ENCODE assay signal across 12 cellular contexts in the genomic region with DNA sequence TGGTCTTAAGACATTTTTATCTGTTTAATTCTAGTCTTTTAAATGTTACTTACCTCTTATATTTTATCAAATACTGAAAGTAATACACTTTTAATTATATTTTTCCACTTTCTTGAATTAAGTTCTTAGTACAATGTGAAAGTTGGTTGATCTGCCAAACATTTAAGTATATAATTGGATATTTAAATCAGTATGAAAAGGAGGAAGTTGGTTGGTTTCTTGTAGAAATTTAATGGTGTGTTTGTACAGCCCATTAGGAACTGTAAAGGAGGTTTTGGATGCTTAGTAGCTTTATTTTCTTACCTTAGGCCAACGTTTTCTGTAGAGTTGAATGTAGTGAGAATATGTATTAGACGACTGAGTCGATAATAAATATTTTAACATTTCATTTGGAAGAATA. TPM values are rescaled to one million over a fixed set of nuclear protein-coding genes. Genes with fewer than 3 reads are reported as not detected.
DNase-seq lines count a peak whose midpoint lies in the region; ATAC-seq, FAIRE-seq and TF ChIP-seq lines count a peak whose summit lies in the region.
"Had no signal": no experiment of that assay in that cellular context is flagged by ENCODE, and none has a peak within 500 bp of the region (broad histone marks: within the 10 kb centered on the region; RNA-seq: fewer than 3 reads in every experiment).

No MANE protein-coding gene starts in this region.

- no peak overlapping the region for H2AFZ ChIP-seq in DND-41 (ENCODE audit: low read depth, low read length)
- H2AFZ ChIP-seq in SU-DHL-6 (ENCODE audit: low read depth, low read length, severe bottlenecking): no peak overlapping the region
- H2AFZ ChIP-seq in hepatocyte: no peak overlapping the region

- DNase-seq in A549 (ENCODE audit: low read depth in 1 of 2, low spot score in 1 of 2) (no peak), DND-41 (no peak), hepatocyte (ENCODE audit: low spot score) (no peak), 8988T (no peak), iPS-NIHi7 (ENCODE audit: extremely low spot score) (no peak)
- DNase-seq: activated CD4-positive, alpha-beta T cell treated with anti-CD3 and anti-CD28 coated beads, Interleukin-2, amount 50 U/mL, for 4 hours; brain microvascular endothelial cell; COR-L47; NCI-H187 had no signal

- H4K20me1 ChIP-seq in DND-41 (ENCODE audit: insufficient read depth, low read length) (peaks cover 74% of the 10 kb centered on the region; the same call in 1 of the 2 replicates), SU-DHL-6 (ENCODE audit: low read depth, low read length) (peaks cover 45% of the 10 kb centered on the region), hepatocyte (ENCODE audit: insufficient read depth, poor library complexity, severe bottlenecking) (peaks cover 56% of the 10 kb centered on the region)

- H3K4me3 ChIP-seq in A549: no peak overlapping the region
- no peak overlapping the region for H3K4me3 ChIP-seq in DND-41 (ENCODE audit: low read depth in 1 of 2, low read length in 2 of 2)
- H3K4me3 ChIP-seq in SU-DHL-6 (ENCODE audit: insufficient read depth, low read length, poor library complexity, severe bottlenecking): peak overlapping the region; percentile 26
- no peak overlapping the region for H3K4me3 ChIP-seq in hepatocyte

- H3F3A ChIP-seq in SU-DHL-6 (ENCODE audit: insufficient read depth): peaks cover 35% of the 10 kb centered on the region

- H3K4me2 ChIP-seq in A549 (peak overlapping the region; percentile 45; the same call in 2 of the 3 replicates), DND-41 (ENCODE audit: insufficient read depth, low read length) (peak overlapping the region; percentile 53; the same call in 1 of the 2 replicates), SU-DHL-6 (ENCODE audit: low read depth, low read length, poor library complexity, severe bottlenecking) (peak overlapping the region; percentile 86), hepatocyte (peak overlapping the region; percentile 21)

- H3K27me3 ChIP-seq in DND-41 (ENCODE audit: insufficient read depth, low read length, poor library complexity) (no peaks in the 10 kb centered on the region), SU-DHL-6 (ENCODE audit: low read length) (no peaks in the 10 kb centered on the region), hepatocyte (no peaks in the 10 kb centered on the region)
- H3K27me3 ChIP-seq: brain microvascular endothelial cell had no signal

- H3K27ac ChIP-seq in A549 (no peak overlapping the region), DND-41 (ENCODE audit: low read length) (no peak overlapping the region), SU-DHL-6 (ENCODE audit: low read depth, low read length) (peak overlapping the region; percentile 62), hepatocyte (no peak overlapping the region)
- H3K27ac ChIP-seq: brain microvascular endothelial cell had no signal

- H3K4me1 ChIP-seq in A549 (peaks cover 55% of the 10 kb centered on the region), DND-41 (ENCODE audit: insufficient read depth, low read length) (peaks cover 53% of the 10 kb centered on the region), hepatocyte (ENCODE audit: insufficient read depth) (peaks cover 22% of the 10 kb centered on the region)

- no peaks in the 10 kb centered on the region for H3K36me3 ChIP-seq in DND-41 (ENCODE audit: insufficient read depth, low read length)
- no peaks in the 10 kb centered on the region for H3K36me3 ChIP-seq in SU-DHL-6 (ENCODE audit: low read length)
- H3K36me3 ChIP-seq in hepatocyte (replicated peaks; ENCODE audit: insufficient read depth, low read depth): no peaks in the 10 kb centered on the region
- H3K36me3 ChIP-seq: brain microvascular endothelial cell had no signal

- H3K9ac ChIP-seq in DND-41 (ENCODE audit: low read depth, low read length) (0 out of 2 replicates have a peak overlapping the region, but pooled peaks have one; percentile 20), SU-DHL-6 (ENCODE audit: low read length) (peak overlapping the region; percentile 22; the same call in 1 of the 2 replicates)

- POLR2A ChIA-PET in A549 (lab: Yijun Ruan, JAX): interaction anchor here (1.1 kb wide), 1 partner anchor 147 kb away, joined by 3 read pairs; no protein-coding TSS in a partner anchor

- no peak for FAIRE-seq in A549 (lab: Jason Lieb, UNC)

- WGBS in A549 (ENCODE audit: missing lambda C conversion rate): 63% methylated on average over 3 of the region's 3 CpGs
- 80% methylated on average over 3 of the region's 3 CpGs for WGBS in hepatocyte (ENCODE audit: low lambda C conversion rate, missing lambda C conversion rate)

- H3K9me3 ChIP-seq in A549 (no peaks in the 10 kb centered on the region), DND-41 (ENCODE audit: insufficient read depth, low read length, severe bottlenecking) (no peaks in the 10 kb centered on the region), SU-DHL-6 (ENCODE audit: insufficient read depth, low read length) (no peaks in the 10 kb centered on the region), hepatocyte (ENCODE audit: low read depth) (no peaks in the 10 kb centered on the region)

- H3K9me2 ChIP-seq in SU-DHL-6 (replicated peaks; ENCODE audit: insufficient read depth, low read length) (no peaks in the 10 kb centered on the region), hepatocyte (replicated peaks; ENCODE audit: insufficient read depth) (no peaks in the 10 kb centered on the region)

- TF ChIP-seq POLR2A in A549 (IDR thresholded peaks at IDR 0.05; ENCODE audit: low read length): no peak

- no peak for TF ChIP-seq RAD21 in A549 (conservative IDR thresholded peaks at IDR 0.05 in 1 of 2, IDR thresholded peaks at IDR 0.05 in 1 of 2)

- H3K79me2 ChIP-seq in DND-41 (ENCODE audit: insufficient read depth, low read length) (peaks cover 98% of the 10 kb centered on the region), SU-DHL-6 (ENCODE audit: insufficient read depth, low read length) (peaks cover 97% of the 10 kb centered on the region), hepatocyte (peaks cover 98% of the 10 kb centered on the region)

- TF ChIP-seq CTCF in A549 (IDR thresholded peaks at IDR 0.05): no peak
- no peak for TF ChIP-seq CTCF in DND-41 (IDR thresholded peaks at IDR 0.05; ENCODE audit: borderline replicate concordance, extremely low read depth, low read length, poor library complexity, severe bottlenecking)
- TF ChIP-seq CTCF in SU-DHL-6 (IDR thresholded peaks at IDR 0.05; ENCODE audit: insufficient read depth, low read length, poor library complexity, severe bottlenecking): no peak
- no peak for TF ChIP-seq CTCF in hepatocyte (IDR thresholded peaks at IDR 0.05; ENCODE audit: poor library complexity)

- TF ChIP-seq EP300 in A549 (IDR thresholded peaks at IDR 0.05): no peak

- ATAC-seq in A549 (no peak), DND-41 (ENCODE audit: insufficient read depth, low read depth) (no peak), HG02970 (IDR thresholded peaks at IDR 0.05; ENCODE audit: low FRiP score, unreplicated experiment) (no peak), HG02623 (IDR thresholded peaks at IDR 0.05; ENCODE audit: unreplicated experiment) (no peak)

- CTCF ChIA-PET in A549 (lab: Yijun Ruan, JAX): interaction anchor here (1.0 to 1.5 kb wide), 2 partner anchors 26 to 147 kb away, joined by 3 to 4 read pairs; no protein-coding TSS in a partner anchor

TF ChIP-seq in A549, 52 proteins besides CTCF, POLR2A, EP300 and RAD21:
- no peak for TF ChIP-seq JUN (IDR thresholded peaks at IDR 0.05)
- no peak for TF ChIP-seq MAFK (IDR thresholded peaks at IDR 0.05; ENCODE audit: partially characterized antibody)
- TF ChIP-seq RNF2 (IDR thresholded peaks at IDR 0.05; ENCODE audit: borderline replicate concordance, low read depth): no peak
- no peak for TF ChIP-seq BHLHE40 (IDR thresholded peaks at IDR 0.05; ENCODE audit: low read depth, low read length)
- TF ChIP-seq RARB (CRISPR knock-in tag; IDR thresholded peaks at IDR 0.05): no peak
- TF ChIP-seq SREBF2 (IDR thresholded peaks at IDR 0.05): no peak
- TF ChIP-seq FOSB (CRISPR knock-in tag; IDR thresholded peaks at IDR 0.05): no peak
- no peak for TF ChIP-seq CHD4 (IDR thresholded peaks at IDR 0.05; ENCODE audit: borderline replicate concordance)
- no peak for TF ChIP-seq JUNB (IDR thresholded peaks at IDR 0.05)
- no peak for TF ChIP-seq HOXB5 (CRISPR knock-in tag; IDR thresholded peaks at IDR 0.05)
- no peak for TF ChIP-seq KDM5A (IDR thresholded peaks at IDR 0.05)
- TF ChIP-seq EHMT2 (IDR thresholded peaks at IDR 0.05; ENCODE audit: low read depth): no peak
- TF ChIP-seq ATOH8 (CRISPR knock-in tag; IDR thresholded peaks at IDR 0.05; ENCODE audit: low read depth): no peak
- no peak for TF ChIP-seq HOXA7 (CRISPR knock-in tag; IDR thresholded peaks at IDR 0.05)
- TF ChIP-seq CEBPB (IDR thresholded peaks at IDR 0.05): no peak
- TF ChIP-seq ESRRA (IDR thresholded peaks at IDR 0.05; ENCODE audit: borderline replicate concordance, low read length): no peak
- no peak for TF ChIP-seq E2F6 (IDR thresholded peaks at IDR 0.05; ENCODE audit: borderline replicate concordance, low read depth)
- no peak for TF ChIP-seq EHF (CRISPR knock-in tag; IDR thresholded peaks at IDR 0.05)
- TF ChIP-seq KDM1A (IDR thresholded peaks at IDR 0.05; ENCODE audit: low read depth): no peak

RNA-seq across cellular contexts. Expression of gene NFATC3, which starts 5.4 kb away (rescaled TPM):
- polyA plus RNA-seq in A549 (2011; rRNA removed) (23.9 and 32.4 TPM in 2 replicates), A549 (2017; fragmentation: RNase III; extraction: RNeasy Plus Mini Kit Qiagen cat#74134 plus additional on column Dnase treatment) (11.8 to 13.3 TPM (median 12.5 TPM) in 3 replicates), hepatocyte (13.1 and 15.1 TPM in 2 replicates)
- polyA plus RNA-seq in A549 (2012; cell fraction: cytosol; rRNA removed): 8.1 and 10.9 TPM in 2 replicates
- polyA plus RNA-seq in A549 (2012; cell fraction: nucleus; rRNA removed): 8.2 and 8.5 TPM in 2 replicates
- 60.5 and 64.5 TPM in 2 replicates for polyA minus RNA-seq in A549 (2011; rRNA and poly(A)+ RNA removed)
- 33.3 and 35.9 TPM in 2 replicates for total RNA-seq in hepatocyte

Comparison
In these comparisons a context has a peak if more than half of its experiments do, and no peak if none do; other contexts are left out.
1. H3K4me2 ChIP-seq: peak in every context shown above with its lines; median percentile 86 in SU-DHL-6; 53 in DND-41; 45 in A549; 21 in hepatocyte.